ENCODE assay signal across 1 cellular context in the genomic region with DNA sequence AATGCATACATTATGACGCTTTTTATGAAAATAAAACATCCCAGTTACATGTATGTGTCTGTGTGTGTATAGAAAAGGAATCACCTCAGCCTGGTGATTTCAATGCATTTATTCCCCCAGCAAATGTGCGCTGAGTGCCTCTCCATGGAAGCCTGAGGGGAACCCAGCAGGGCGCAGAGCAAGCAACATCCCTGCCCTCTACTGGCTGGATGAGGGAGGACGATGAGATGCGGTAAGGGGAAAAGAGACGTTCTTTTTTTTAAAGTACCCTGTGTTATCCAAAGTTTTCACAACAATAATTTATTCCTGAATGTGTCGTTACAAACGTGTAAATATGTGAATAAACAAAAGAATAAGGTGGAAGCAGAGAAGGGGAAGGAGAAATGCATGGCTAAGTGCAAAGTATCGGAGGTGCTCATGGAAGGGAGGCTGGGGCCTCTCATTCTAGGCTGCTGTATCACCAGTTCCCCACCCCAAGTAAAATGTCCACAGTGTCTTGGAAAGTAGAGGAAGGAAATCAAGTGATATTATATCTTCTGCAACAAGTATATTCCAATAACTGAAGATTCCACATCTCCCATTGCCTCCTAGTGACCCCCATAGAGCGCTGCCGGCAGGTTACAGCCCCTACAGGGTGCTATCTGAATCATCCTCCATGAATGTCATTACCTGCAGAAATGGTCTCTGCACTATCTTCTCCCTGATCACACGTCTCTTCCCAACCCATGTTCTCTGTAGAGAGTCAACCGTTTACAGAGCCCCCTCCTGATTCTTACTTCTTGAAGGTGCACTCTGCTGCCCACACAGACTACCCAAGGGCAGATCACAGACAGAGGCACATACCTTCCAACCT.
TF ChIP-seq lines count a peak whose summit lies in the region.

No MANE protein-coding gene starts in this region.

TF ChIP-seq in HepG2, 621 proteins besides CTCF, POLR2A, EP300 and RAD21 (continued from another document):
- TF ChIP-seq FUBP1 (CRISPR knock-in tag; IDR thresholded peaks at IDR 0.05; ENCODE audit: borderline replicate concordance) (no peak), ZNF713 (CRISPR knock-in tag; IDR thresholded peaks at IDR 0.05) (no peak), ADNP (CRISPR knock-in tag; IDR thresholded peaks at IDR 0.05) (no peak), NFKBIZ (CRISPR knock-in tag; IDR thresholded peaks at IDR 0.05) (no peak), GATA4 (IDR thresholded peaks at IDR 0.05; ENCODE audit: borderline replicate concordance, low read depth) (no peak), ZNF510 (CRISPR knock-in tag; IDR thresholded peaks at IDR 0.05; ENCODE audit: low read depth) (no peak), ZNF709 (CRISPR knock-in tag; IDR thresholded peaks at IDR 0.05) (no peak), SMC3 (IDR thresholded peaks at IDR 0.05; ENCODE audit: low read length) (peak; percentile 15; the same call in 1 of the 2 replicates), STAG1 (CRISPR knock-in tag; IDR thresholded peaks at IDR 0.05) (peak; percentile 49; the same call in 1 of the 2 replicates), NFE2L1 (CRISPR knock-in tag; IDR thresholded peaks at IDR 0.05; ENCODE audit: borderline replicate concordance) (no peak), HNRNPUL1 (IDR thresholded peaks at IDR 0.05; ENCODE audit: low read depth, low read length) (no peak), RFXAP (CRISPR knock-in tag; IDR thresholded peaks at IDR 0.05; ENCODE audit: borderline replicate concordance) (no peak), ZNF567 (CRISPR knock-in tag; IDR thresholded peaks at IDR 0.05; ENCODE audit: borderline replicate concordance) (no peak), SP1 (IDR thresholded peaks at IDR 0.05) (no peak), SP1 (CRISPR knock-in tag; IDR thresholded peaks at IDR 0.05) (no peak), ZNF547 (CRISPR knock-in tag; IDR thresholded peaks at IDR 0.05) (no peak), EED (CRISPR knock-in tag; IDR thresholded peaks at IDR 0.05) (no peak)
- TF ChIP-seq, protein P1, sequence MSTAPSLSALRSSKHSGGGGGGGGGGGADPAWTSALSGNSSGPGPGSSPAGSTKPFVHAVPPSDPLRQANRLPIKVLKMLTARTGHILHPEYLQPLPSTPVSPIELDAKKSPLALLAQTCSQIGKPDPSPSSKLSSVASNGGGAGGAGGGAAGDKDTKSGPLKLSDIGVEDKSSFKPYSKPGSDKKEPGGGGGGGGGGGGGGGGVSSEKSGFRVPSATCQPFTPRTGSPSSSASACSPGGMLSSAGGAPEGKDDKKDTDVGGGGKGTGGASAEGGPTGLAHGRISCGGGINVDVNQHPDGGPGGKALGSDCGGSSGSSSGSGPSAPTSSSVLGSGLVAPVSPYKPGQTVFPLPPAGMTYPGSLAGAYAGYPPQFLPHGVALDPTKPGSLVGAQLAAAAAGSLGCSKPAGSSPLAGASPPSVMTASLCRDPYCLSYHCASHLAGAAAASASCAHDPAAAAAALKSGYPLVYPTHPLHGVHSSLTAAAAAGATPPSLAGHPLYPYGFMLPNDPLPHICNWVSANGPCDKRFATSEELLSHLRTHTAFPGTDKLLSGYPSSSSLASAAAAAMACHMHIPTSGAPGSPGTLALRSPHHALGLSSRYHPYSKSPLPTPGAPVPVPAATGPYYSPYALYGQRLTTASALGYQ (CRISPR knock-in tag; IDR thresholded peaks at IDR 0.05) = no peak
